ENCODE assay signal across 1 cellular context in genomic region chr3:122774564-122774963, GRCh38.
A peak's percentile ranks its signal among the peaks of the same experiment; 100 is the strongest.
TF ChIP-seq lines count a peak whose summit lies in the region.

No MANE protein-coding gene starts in this region.

TF ChIP-seq in GM12878, 131 proteins besides CTCF, POLR2A, EP300 and RAD21 (continued from another document):
- no peak for TF ChIP-seq RELB (IDR thresholded peaks at IDR 0.05; ENCODE audit: low read depth)
- TF ChIP-seq SMARCA5 (IDR thresholded peaks at IDR 0.05) = peak; percentile 45; the same call in 1 of the 2 replicates
